25 cellular contexts compared by ENCODE assay signal in the genomic region with DNA sequence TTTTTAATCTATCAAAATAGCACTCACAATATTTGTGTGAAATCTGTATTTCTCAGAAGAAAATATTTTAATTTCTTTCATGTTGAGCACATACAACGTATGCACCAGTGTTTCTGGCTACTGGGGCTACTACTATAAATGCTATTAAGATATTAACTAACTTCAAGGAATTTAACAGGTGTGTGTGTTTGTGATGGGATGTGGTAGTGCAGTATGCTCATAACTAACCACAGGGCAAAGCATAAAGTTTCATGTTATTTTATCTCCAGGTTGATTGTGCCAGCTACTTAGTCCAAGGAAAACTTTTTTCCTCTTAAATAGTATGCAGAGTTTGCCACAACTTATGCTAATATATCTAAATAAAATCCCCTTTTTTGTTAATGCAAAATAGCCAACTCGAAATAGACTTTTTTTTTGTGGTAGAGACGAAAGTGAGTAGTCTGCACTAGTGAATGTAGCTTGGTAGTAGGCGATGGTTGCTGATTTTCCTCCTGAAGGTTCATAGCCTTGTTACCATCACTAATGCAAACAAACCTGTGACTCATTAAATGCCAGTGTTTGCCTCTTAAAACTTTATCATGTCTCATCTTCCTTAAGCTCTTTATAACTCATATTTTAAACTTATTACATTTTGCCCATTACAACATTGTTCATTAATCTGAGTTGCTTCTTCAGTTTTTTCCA.
DNase-seq lines count a peak whose midpoint lies in the region; ATAC-seq, FAIRE-seq and TF ChIP-seq lines count a peak whose summit lies in the region.
"Had no signal": no experiment of that assay in that cellular context is flagged by ENCODE, and none has a peak within 500 bp of the region (broad histone marks: within the 10 kb centered on the region; RNA-seq: fewer than 3 reads in every experiment).

No MANE protein-coding gene starts in this region.

- H3K36me3 ChIP-seq in SK-N-SH (replicated peaks in 1 of 2; ENCODE audit: control insufficient read depth in 1 of 2, insufficient read depth in 2 of 2, low read length in 1 of 2) (no peaks in the 10 kb centered on the region), PC-3 (ENCODE audit: low read depth, low read length) (no peaks in the 10 kb centered on the region), bronchial epithelial cell (ENCODE audit: control insufficient read depth, insufficient read depth, low read length) (no peaks in the 10 kb centered on the region), stomach (no peaks in the 10 kb centered on the region)
- H3K36me3 ChIP-seq: BLaER1 treated with 17β-estradiol and CSF1 and Interleukin-3, amounts not matched to agents 10 nM and 100 nM; HAP-1; MG63; Peyer's patch; SJCRH30 had no signal

- H3F3A ChIP-seq in SK-N-SH (replicated peaks; ENCODE audit: insufficient read depth), result peaks cover 5% of the 10 kb centered on the region
- H3F3A ChIP-seq in PC-3 (ENCODE audit: low read length, unreplicated experiment), result peaks cover 6% of the 10 kb centered on the region

- H3K9ac ChIP-seq in SK-N-SH (no peak overlapping the region), PC-3 (ENCODE audit: low read length) (no peak overlapping the region)
- H3K9ac ChIP-seq: BLaER1 treated with 17β-estradiol and CSF1 and Interleukin-3, amounts not matched to agents 10 nM and 100 nM; GM23248 had no signal

- H3K9me3 ChIP-seq in SK-N-SH (no peaks in the 10 kb centered on the region), PC-3 (ENCODE audit: low read length) (no peaks in the 10 kb centered on the region), stomach (no peaks in the 10 kb centered on the region)
- H3K9me3 ChIP-seq: BLaER1 treated with 17β-estradiol and CSF1 and Interleukin-3, amounts not matched to agents 10 nM and 100 nM; Caco-2; HAP-1; MG63; Peyer's patch; SJCRH30 had no signal

- in situ Hi-C loops in G401 (cut with HindIII; ENCODE audit: low sequenced_read_pairs), result no loop called here

- BruUV-seq in PC-3 (replicated peaks; lab: Mats Ljungman, UMichigan), result no TSS peak

- TF ChIP-seq RAD21 in SK-N-SH (IDR thresholded peaks at IDR 0.05; ENCODE audit: low read length), result no peak

- no peaks in the 10 kb centered on the region for H3K36me3 Mint-ChIP-seq in osteocyte (ENCODE audit: unreplicated experiment)
- H3K36me3 Mint-ChIP-seq: CD4-positive, alpha-beta memory T cell had no signal

- FAIRE-seq in bronchial epithelial cell (lab: Jason Lieb, UNC), result no peak
- FAIRE-seq: GM12878 had no signal

- CTCF ChIA-PET in SK-N-SH (lab: Yijun Ruan, JAX) (no interaction called here), PC-3 (lab: Charles Lee) (interaction anchor here (0.6 kb wide), 2 partner anchors 32 to 518 kb away, joined by 3 read pairs; no protein-coding TSS in a partner anchor)

- TF ChIP-seq POLR2A in stomach (IDR thresholded peaks at IDR 0.05), result no peak

- peaks cover 2% of the 10 kb centered on the region for H3K9me3 Mint-ChIP-seq in osteocyte (ENCODE audit: unreplicated experiment)

- TF ChIP-seq EP300 in SK-N-SH (IDR thresholded peaks at IDR 0.05; ENCODE audit: borderline replicate concordance in 1 of 2, low read depth in 1 of 2, low read length in 1 of 2), result no peak
- TF ChIP-seq EP300 in stomach (IDR thresholded peaks at IDR 0.05), result no peak

- H3K79me2 ChIP-seq in SK-N-SH (ENCODE audit: insufficient read depth) (no peaks in the 10 kb centered on the region), PC-3 (ENCODE audit: low read length) (no peaks in the 10 kb centered on the region)

- H3K4me1 ChIP-seq in SK-N-SH (ENCODE audit: control insufficient read depth in 1 of 2, insufficient read depth in 2 of 2, low read depth in 1 of 2, low read length in 1 of 2) (peaks cover 0 to 4% of the 10 kb centered on the region in 2 experiments; a peak in 2 of 4 replicates), PC-3 (ENCODE audit: insufficient read depth, low read length) (peaks cover 22% of the 10 kb centered on the region), stomach (no peaks in the 10 kb centered on the region)
- H3K4me1 ChIP-seq: BLaER1 treated with 17β-estradiol and CSF1 and Interleukin-3, amounts not matched to agents 10 nM and 100 nM; Caco-2; HAP-1; Peyer's patch; SJCRH30 had no signal

- H3K4me1 Mint-ChIP-seq in osteocyte (ENCODE audit: unreplicated experiment), result peaks cover 34% of the 10 kb centered on the region
- H3K4me1 Mint-ChIP-seq: CD4-positive, alpha-beta memory T cell had no signal

- H3K27ac ChIP-seq in SK-N-SH (ENCODE audit: low read depth in 2 of 2, low read length in 1 of 2) (peak overlapping the region in 1 of 2 experiments; percentile 29; a peak in 1 of 4 replicates), PC-3 (ENCODE audit: low read length) (peak overlapping the region; percentile 76), stomach (no peak overlapping the region)
- H3K27ac ChIP-seq: BLaER1 treated with 17β-estradiol and CSF1 and Interleukin-3, amounts not matched to agents 10 nM and 100 nM; GM23248; Peyer's patch; SJCRH30 had no signal

- H4K20me1 ChIP-seq in SK-N-SH (ENCODE audit: insufficient read depth), result no peaks in the 10 kb centered on the region
- H4K20me1 ChIP-seq in PC-3 (ENCODE audit: low read length), result no peaks in the 10 kb centered on the region
- H4K20me1 ChIP-seq: BLaER1 treated with 17β-estradiol and CSF1 and Interleukin-3, amounts not matched to agents 10 nM and 100 nM had no signal

- H3K4me2 ChIP-seq in SK-N-SH (no peak overlapping the region), PC-3 (ENCODE audit: low read length) (peak overlapping the region; percentile 69)
- H3K4me2 ChIP-seq: BLaER1 treated with 17β-estradiol and CSF1 and Interleukin-3, amounts not matched to agents 10 nM and 100 nM had no signal

- H2AFZ ChIP-seq in SK-N-SH (ENCODE audit: low read depth), result no peak overlapping the region
- no peak overlapping the region for H2AFZ ChIP-seq in PC-3 (ENCODE audit: low read length)
- H2AFZ ChIP-seq: GM23248 had no signal

- no peaks in the 10 kb centered on the region for H3K27me3 Mint-ChIP-seq in osteocyte (ENCODE audit: unreplicated experiment)
- H3K27me3 Mint-ChIP-seq: CD4-positive, alpha-beta memory T cell had no signal

- H3K4me3 Mint-ChIP-seq in osteocyte (ENCODE audit: unreplicated experiment), result no peak overlapping the region
- H3K4me3 Mint-ChIP-seq: CD4-positive, alpha-beta memory T cell had no signal

- no peak overlapping the region for H3K4me3 ChIP-seq in SK-N-SH (ENCODE audit: low read depth in 2 of 2, low read length in 1 of 2)
- H3K4me3 ChIP-seq in PC-3 (ENCODE audit: low read length), result no peak overlapping the region
- H3K4me3 ChIP-seq in bronchial epithelial cell (ENCODE audit: low read depth, low read length), result no peak overlapping the region
- no peak overlapping the region for H3K4me3 ChIP-seq in stomach
- H3K4me3 ChIP-seq: BLaER1 treated with 17β-estradiol and CSF1 and Interleukin-3, amounts not matched to agents 10 nM and 100 nM; GM12878; GM23248; HAP-1; MG63; Peyer's patch; SJCRH30 had no signal

- WGBS in SK-N-SH (ENCODE audit: low lambda C conversion rate), result 39% methylated on average over 4 of the region's 4 CpGs
- 54 to 68% (median 63%) methylated on average over 4 of the region's 4 CpGs for WGBS in stomach, 5 donors

- DNase-seq in SK-N-SH, result no peak
- DNase-seq in PC-3, result peak; percentile 64
- DNase-seq in bronchial epithelial cell (ENCODE audit: low read depth), result peak; percentile 45
- no peak for DNase-seq in osteocyte (ENCODE audit: extremely low spot score, unreplicated experiment)
- DNase-seq in stomach, result no peak
- no peak for DNase-seq in G401 (ENCODE audit: low spot score)
- DNase-seq: 8988T; Caco-2; CD4-positive, alpha-beta memory T cell; GM23248; Kasumi-1; MG63; NCI-H1048; NCI-H1436; NCI-H2029; NCI-H226; NCI-H510A treated with DMSO at 0.1 percent for 48 hours; NCI-H774; Peyer's patch had no signal

- peak overlapping the region; percentile 51 for H3K27ac Mint-ChIP-seq in osteocyte (ENCODE audit: unreplicated experiment)
- H3K27ac Mint-ChIP-seq: CD4-positive, alpha-beta memory T cell had no signal

- intact Hi-C loops in PC-3 (cut with micrococcal nuclease), result no loop called here
- intact Hi-C loops in stomach (cut with DNase I; ENCODE audit: low total_unique reads), result no loop called here

- H3K9me2 ChIP-seq in SK-N-SH, result no peaks in the 10 kb centered on the region
- H3K9me2 ChIP-seq in PC-3 (replicated peaks; ENCODE audit: low read length), result no peaks in the 10 kb centered on the region

- H3K27me3 ChIP-seq in SK-N-SH (ENCODE audit: insufficient read depth) (no peaks in the 10 kb centered on the region), PC-3 (ENCODE audit: low read length) (no peaks in the 10 kb centered on the region), bronchial epithelial cell (ENCODE audit: control insufficient read depth, insufficient read depth, low read length) (no peaks in the 10 kb centered on the region), stomach (no peaks in the 10 kb centered on the region)
- H3K27me3 ChIP-seq: BLaER1 treated with 17β-estradiol and CSF1 and Interleukin-3, amounts not matched to agents 10 nM and 100 nM; MG63; Peyer's patch; SJCRH30 had no signal

- TF ChIP-seq CTCF in SK-N-SH (IDR thresholded peaks at IDR 0.05) (no peak), PC-3 (conservative IDR thresholded peaks at IDR 0.05; ENCODE audit: low read depth, low read length) (no peak), bronchial epithelial cell (IDR thresholded peaks at IDR 0.05; ENCODE audit: insufficient read depth, low read length, severe bottlenecking) (no peak), osteocyte (IDR thresholded peaks at IDR 0.05) (no peak), stomach (IDR thresholded peaks at IDR 0.05) (no peak)

- ATAC-seq in SK-N-SH treated with all-trans-retinoic acid at 6 μM for 48 hours (peak; percentile 63; the same call in 2 of the 3 replicates), PC-3 (peak; percentile 95), HG02938 (IDR thresholded peaks at IDR 0.05; ENCODE audit: unreplicated experiment) (no peak)
- ATAC-seq: GM12878 had no signal

- POLR2A ChIA-PET in SK-N-SH (lab: Yijun Ruan, JAX), result no interaction called here
- POLR2A ChIA-PET in PC-3 (lab: Charles Lee; ENCODE audit: unreplicated experiment), result interaction anchor here (0.5 to 0.6 kb wide), 3 partner anchors 14 to 1338 kb away, joined by 3 to 5 read pairs (median 3); no protein-coding TSS in a partner anchor

TF ChIP-seq in SK-N-SH treated with all-trans-retinoic acid at 6 μM for 48 hours, 23 proteins besides CTCF, POLR2A, EP300 and RAD21 (continues in another document):
- peak; percentile 27; the same call in 1 of the 2 replicates for TF ChIP-seq ISL1 (CRISPR knock-in tag; IDR thresholded peaks at IDR 0.05)

TF ChIP-seq in SK-N-SH, 30 proteins besides CTCF, POLR2A, EP300 and RAD21 (continues in another document):
- TF ChIP-seq MEF2A (IDR thresholded peaks at IDR 0.05; ENCODE audit: borderline replicate concordance, low read depth), result no peak
- no peak for TF ChIP-seq TCF12 (IDR thresholded peaks at IDR 0.05)
- no peak for TF ChIP-seq EZH2phosphoT487 (IDR thresholded peaks at IDR 0.05; ENCODE audit: borderline replicate concordance, low read depth)
- TF ChIP-seq, protein P1, sequence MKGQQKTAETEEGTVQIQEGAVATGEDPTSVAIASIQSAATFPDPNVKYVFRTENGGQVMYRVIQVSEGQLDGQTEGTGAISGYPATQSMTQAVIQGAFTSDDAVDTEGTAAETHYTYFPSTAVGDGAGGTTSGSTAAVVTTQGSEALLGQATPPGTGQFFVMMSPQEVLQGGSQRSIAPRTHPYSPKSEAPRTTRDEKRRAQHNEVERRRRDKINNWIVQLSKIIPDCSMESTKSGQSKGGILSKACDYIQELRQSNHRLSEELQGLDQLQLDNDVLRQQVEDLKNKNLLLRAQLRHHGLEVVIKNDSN (IDR thresholded peaks at IDR 0.05; ENCODE audit: borderline replicate concordance, low read depth), result no peak
- no peak for TF ChIP-seq JUND (IDR thresholded peaks at IDR 0.05)

Comparison
In these comparisons a context has a peak if more than half of its experiments do, and no peak if none do; other contexts are left out.
1. DNase-seq: peak in PC-3 (single experiment) and bronchial epithelial cell (single experiment); none in SK-N-SH (single experiment), osteocyte (single experiment), stomach (single experiment) and G401 (single experiment).